ENCODE assay signal across 1 cellular context in the genomic region with DNA sequence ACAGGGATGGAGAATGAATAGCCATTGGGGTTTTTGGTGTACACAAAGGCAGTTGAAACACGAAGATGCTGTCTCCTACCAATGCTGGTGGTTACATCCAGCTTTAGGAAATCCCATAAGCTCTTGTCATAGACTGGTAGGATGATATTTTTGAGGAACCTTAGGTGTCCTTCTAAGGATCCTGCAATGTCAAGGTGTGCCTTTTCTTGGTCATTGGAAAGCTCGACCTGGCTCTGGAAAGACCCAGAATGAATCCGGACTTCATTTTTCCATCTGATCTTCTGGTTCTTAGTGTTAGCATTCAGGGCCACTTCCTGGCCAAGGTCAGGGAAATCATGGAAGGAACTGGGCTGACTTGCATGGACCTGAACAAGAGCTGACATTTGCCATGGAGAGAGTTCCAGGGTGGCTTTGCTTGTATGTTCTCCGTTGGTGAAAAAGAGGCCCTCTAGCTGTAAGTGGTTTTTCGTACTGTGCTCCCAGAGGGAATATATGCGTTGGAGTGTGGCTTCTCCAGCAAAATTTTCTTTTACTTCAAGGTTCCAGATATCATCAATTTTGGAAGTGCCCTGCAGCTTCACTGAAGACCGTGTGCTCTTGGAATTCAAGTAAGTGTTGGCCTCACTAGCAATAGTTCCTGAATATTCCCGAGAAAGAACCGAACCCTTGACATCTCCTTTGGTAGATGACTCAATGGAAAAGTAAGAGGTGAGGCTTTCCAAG.
TF ChIP-seq lines count a peak whose summit lies in the region.

No MANE protein-coding gene starts in this region.

TF ChIP-seq in HepG2, 621 proteins besides CTCF, POLR2A, EP300 and RAD21 (continued from another document and continues in another):
- TF ChIP-seq HDAC6 (IDR thresholded peaks at IDR 0.05; ENCODE audit: low read depth, low read length) (no peak), ZNF768 (CRISPR knock-in tag; IDR thresholded peaks at IDR 0.05) (no peak), ZNF737 (CRISPR knock-in tag; IDR thresholded peaks at IDR 0.05; ENCODE audit: borderline replicate concordance) (no peak), ZNF280B (CRISPR knock-in tag; IDR thresholded peaks at IDR 0.05; ENCODE audit: borderline replicate concordance) (no peak), ZNF816 (CRISPR knock-in tag; IDR thresholded peaks at IDR 0.05; ENCODE audit: borderline replicate concordance) (no peak; the same call in 1 of the 2 replicates), NR0B2 (CRISPR knock-in tag; IDR thresholded peaks at IDR 0.05) (no peak), CBFB (CRISPR knock-in tag; IDR thresholded peaks at IDR 0.05) (no peak), NONO (IDR thresholded peaks at IDR 0.05) (no peak), NONO (CRISPR knock-in tag; conservative IDR thresholded peaks at IDR 0.05) (no peak; the same call in 1 of the 2 replicates), DDIT3 (CRISPR knock-in tag; IDR thresholded peaks at IDR 0.05) (no peak), ZNF362 (CRISPR knock-in tag; IDR thresholded peaks at IDR 0.05; ENCODE audit: borderline replicate concordance) (no peak), KLF15 (CRISPR knock-in tag; IDR thresholded peaks at IDR 0.05; ENCODE audit: borderline replicate concordance) (no peak), NCOA5 (CRISPR knock-in tag; IDR thresholded peaks at IDR 0.05) (peak; percentile 99), RARG (CRISPR knock-in tag; IDR thresholded peaks at IDR 0.05; ENCODE audit: low read depth) (no peak), ZNF569 (CRISPR knock-in tag; IDR thresholded peaks at IDR 0.05; ENCODE audit: borderline replicate concordance) (no peak), RFX1 (IDR thresholded peaks at IDR 0.05) (no peak), HMG20A (CRISPR knock-in tag; IDR thresholded peaks at IDR 0.05; ENCODE audit: borderline replicate concordance) (no peak), FOXK2 (IDR thresholded peaks at IDR 0.05) (no peak), ZNF350 (CRISPR knock-in tag; IDR thresholded peaks at IDR 0.05; ENCODE audit: borderline replicate concordance, low read depth) (peak; percentile 44; the same call in 1 of the 2 replicates), SKI (IDR thresholded peaks at IDR 0.05; ENCODE audit: partially characterized antibody) (no peak), EHMT2 (IDR thresholded peaks at IDR 0.05; ENCODE audit: borderline replicate concordance, low read depth, low read length) (no peak), ZNF383 (CRISPR knock-in tag; IDR thresholded peaks at IDR 0.05; ENCODE audit: borderline replicate concordance) (no peak), ZMYM4 (CRISPR knock-in tag; IDR thresholded peaks at IDR 0.05) (peak; percentile 26; the same call in 1 of the 2 replicates), TCF12 (IDR thresholded peaks at IDR 0.05) (no peak), TCF12 (CRISPR knock-in tag; IDR thresholded peaks at IDR 0.05) (no peak), STAT5B (CRISPR knock-in tag; IDR thresholded peaks at IDR 0.05) (no peak; the same call in 1 of the 2 replicates), CREM (IDR thresholded peaks at IDR 0.05) (no peak), CREM (CRISPR knock-in tag; IDR thresholded peaks at IDR 0.05) (no peak), RFX5 (IDR thresholded peaks at IDR 0.05; ENCODE audit: low read depth, low read length) (no peak), ZNF414 (CRISPR knock-in tag; IDR thresholded peaks at IDR 0.05) (no peak), HMGA1 (CRISPR knock-in tag; conservative IDR thresholded peaks at IDR 0.05) (no peak), CEBPG (CRISPR knock-in tag; IDR thresholded peaks at IDR 0.05) (0 out of 2 replicates have a peak, but pooled peaks have one; percentile 10), USF2 (IDR thresholded peaks at IDR 0.05; ENCODE audit: low read depth, low read length) (no peak), USF2 (CRISPR knock-in tag; IDR thresholded peaks at IDR 0.05; ENCODE audit: borderline replicate concordance) (no peak), ZNF367 (CRISPR knock-in tag; IDR thresholded peaks at IDR 0.05; ENCODE audit: borderline replicate concordance) (0 out of 2 replicates have a peak, but pooled peaks have one; percentile 61), RNF2 (conservative IDR thresholded peaks at IDR 0.05; ENCODE audit: low read depth) (no peak), ATF7-NPFF (CRISPR knock-in tag; IDR thresholded peaks at IDR 0.05; ENCODE audit: low read depth) (peak; percentile 2; the same call in 1 of the 2 replicates), NFE2L2 (IDR thresholded peaks at IDR 0.05; ENCODE audit: low read length) (no peak), ZNF337 (CRISPR knock-in tag; IDR thresholded peaks at IDR 0.05; ENCODE audit: borderline replicate concordance, low read depth) (no peak), PRMT3 (CRISPR knock-in tag; IDR thresholded peaks at IDR 0.05; ENCODE audit: borderline replicate concordance, low read depth) (peak; percentile 18; the same call in 1 of the 2 replicates), BRD4 (CRISPR knock-in tag; IDR thresholded peaks at IDR 0.05) (no peak), ZNF44 (CRISPR knock-in tag; IDR thresholded peaks at IDR 0.05) (no peak), CENPT (CRISPR knock-in tag; IDR thresholded peaks at IDR 0.05; ENCODE audit: low read depth) (no peak), SIN3A (IDR thresholded peaks at IDR 0.05; ENCODE audit: borderline replicate concordance, low read depth, low read length) (peak; percentile 27; the same call in 1 of the 2 replicates), PITX1 (CRISPR knock-in tag; IDR thresholded peaks at IDR 0.05) (no peak; the same call in 1 of the 2 replicates), ZNF138 (CRISPR knock-in tag; IDR thresholded peaks at IDR 0.05; ENCODE audit: low read depth) (0 out of 2 replicates have a peak, but pooled peaks have one; percentile 60), FOXA1 (IDR thresholded peaks at IDR 0.05) (no peak), FOXA1 (CRISPR knock-in tag; IDR thresholded peaks at IDR 0.05) (no peak), GTF3A (CRISPR knock-in tag; conservative IDR thresholded peaks at IDR 0.05) (no peak), SAFB2 (CRISPR knock-in tag; IDR thresholded peaks at IDR 0.05; ENCODE audit: borderline replicate concordance, low read depth) (peak; percentile 98), CHCHD3 (CRISPR knock-in tag; IDR thresholded peaks at IDR 0.05) (no peak)
- TF ChIP-seq, protein P1, sequence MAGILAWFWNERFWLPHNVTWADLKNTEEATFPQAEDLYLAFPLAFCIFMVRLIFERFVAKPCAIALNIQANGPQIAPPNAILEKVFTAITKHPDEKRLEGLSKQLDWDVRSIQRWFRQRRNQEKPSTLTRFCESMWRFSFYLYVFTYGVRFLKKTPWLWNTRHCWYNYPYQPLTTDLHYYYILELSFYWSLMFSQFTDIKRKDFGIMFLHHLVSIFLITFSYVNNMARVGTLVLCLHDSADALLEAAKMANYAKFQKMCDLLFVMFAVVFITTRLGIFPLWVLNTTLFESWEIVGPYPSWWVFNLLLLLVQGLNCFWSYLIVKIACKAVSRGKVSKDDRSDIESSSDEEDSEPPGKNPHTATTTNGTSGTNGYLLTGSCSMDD (CRISPR knock-in tag; IDR thresholded peaks at IDR 0.05) = no peak
- TF ChIP-seq, protein P2, sequence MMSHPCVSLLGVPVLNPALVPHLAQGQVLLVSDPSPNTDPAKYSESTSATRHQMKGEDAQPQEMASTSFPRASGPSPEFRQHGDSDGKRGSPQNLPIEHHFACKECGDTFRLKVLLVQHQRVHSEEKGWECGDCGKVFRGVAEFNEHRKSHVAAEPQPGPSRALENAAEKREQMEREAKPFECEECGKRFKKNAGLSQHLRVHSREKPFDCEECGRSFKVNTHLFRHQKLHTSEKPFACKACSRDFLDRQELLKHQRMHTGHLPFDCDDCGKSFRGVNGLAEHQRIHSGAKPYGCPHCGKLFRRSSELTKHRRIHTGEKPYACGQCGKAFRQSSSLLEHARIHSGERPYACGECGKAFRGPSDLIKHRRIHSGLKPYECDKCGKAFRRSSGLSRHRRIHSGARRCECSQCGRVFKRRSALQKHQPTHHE (CRISPR knock-in tag; IDR thresholded peaks at IDR 0.05; ENCODE audit: borderline replicate concordance) = no peak
- TF ChIP-seq, protein P3, sequence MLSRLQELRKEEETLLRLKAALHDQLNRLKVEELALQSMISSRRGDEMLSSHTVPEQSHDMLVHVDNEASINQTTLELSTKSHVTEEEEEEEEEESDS (CRISPR knock-in tag; IDR thresholded peaks at IDR 0.05; ENCODE audit: borderline replicate concordance) = 0 out of 2 replicates have a peak, but pooled peaks have one; percentile 15
- TF ChIP-seq, protein P4, sequence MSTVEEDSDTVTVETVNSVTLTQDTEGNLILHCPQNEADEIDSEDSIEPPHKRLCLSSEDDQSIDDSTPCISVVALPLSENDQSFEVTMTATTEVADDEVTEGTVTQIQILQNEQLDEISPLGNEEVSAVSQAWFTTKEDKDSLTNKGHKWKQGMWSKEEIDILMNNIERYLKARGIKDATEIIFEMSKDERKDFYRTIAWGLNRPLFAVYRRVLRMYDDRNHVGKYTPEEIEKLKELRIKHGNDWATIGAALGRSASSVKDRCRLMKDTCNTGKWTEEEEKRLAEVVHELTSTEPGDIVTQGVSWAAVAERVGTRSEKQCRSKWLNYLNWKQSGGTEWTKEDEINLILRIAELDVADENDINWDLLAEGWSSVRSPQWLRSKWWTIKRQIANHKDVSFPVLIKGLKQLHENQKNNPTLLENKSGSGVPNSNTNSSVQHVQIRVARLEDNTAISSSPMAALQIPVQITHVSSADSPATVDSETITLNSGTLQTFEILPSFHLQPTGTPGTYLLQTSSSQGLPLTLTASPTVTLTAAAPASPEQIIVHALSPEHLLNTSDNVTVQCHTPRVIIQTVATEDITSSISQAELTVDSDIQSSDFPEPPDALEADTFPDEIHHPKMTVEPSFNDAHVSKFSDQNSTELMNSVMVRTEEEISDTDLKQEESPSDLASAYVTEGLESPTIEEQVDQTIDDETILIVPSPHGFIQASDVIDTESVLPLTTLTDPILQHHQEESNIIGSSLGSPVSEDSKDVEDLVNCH (CRISPR knock-in tag; IDR thresholded peaks at IDR 0.05) = no peak; the same call in 1 of the 2 replicates
- TF ChIP-seq, protein P5, sequence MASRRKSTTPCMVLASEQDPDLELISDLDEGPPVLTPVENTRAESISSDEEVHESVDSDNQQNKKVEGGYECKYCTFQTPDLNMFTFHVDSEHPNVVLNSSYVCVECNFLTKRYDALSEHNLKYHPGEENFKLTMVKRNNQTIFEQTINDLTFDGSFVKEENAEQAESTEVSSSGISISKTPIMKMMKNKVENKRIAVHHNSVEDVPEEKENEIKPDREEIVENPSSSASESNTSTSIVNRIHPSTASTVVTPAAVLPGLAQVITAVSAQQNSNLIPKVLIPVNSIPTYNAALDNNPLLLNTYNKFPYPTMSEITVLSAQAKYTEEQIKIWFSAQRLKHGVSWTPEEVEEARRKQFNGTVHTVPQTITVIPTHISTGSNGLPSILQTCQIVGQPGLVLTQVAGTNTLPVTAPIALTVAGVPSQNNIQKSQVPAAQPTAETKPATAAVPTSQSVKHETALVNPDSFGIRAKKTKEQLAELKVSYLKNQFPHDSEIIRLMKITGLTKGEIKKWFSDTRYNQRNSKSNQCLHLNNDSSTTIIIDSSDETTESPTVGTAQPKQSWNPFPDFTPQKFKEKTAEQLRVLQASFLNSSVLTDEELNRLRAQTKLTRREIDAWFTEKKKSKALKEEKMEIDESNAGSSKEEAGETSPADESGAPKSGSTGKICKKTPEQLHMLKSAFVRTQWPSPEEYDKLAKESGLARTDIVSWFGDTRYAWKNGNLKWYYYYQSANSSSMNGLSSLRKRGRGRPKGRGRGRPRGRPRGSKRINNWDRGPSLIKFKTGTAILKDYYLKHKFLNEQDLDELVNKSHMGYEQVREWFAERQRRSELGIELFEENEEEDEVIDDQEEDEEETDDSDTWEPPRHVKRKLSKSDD (CRISPR knock-in tag; IDR thresholded peaks at IDR 0.05; ENCODE audit: low read depth) = no peak
